ENCODE assay signal across 9 cellular contexts in the genomic region with DNA sequence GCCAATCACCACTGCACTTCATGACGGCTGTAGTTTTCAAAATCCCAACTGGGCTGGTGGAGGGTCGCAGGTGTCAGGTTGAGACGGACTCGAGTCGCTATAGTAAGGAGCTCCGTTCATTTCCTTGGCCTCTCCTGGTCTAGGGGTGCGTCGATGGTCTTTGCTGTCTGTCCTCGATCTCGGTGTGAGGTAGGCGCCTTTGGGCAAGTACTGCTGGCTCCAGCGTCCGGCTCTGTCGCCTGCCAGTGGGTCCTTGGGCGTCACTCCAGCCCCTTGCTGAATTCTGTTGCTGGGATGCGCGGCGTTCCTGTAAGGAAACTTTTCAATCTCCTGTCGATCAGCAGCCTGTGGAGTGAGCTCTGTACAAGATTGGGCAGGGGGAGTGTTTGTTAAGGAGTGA.
"Had no signal": no experiment of that assay in that cellular context is flagged by ENCODE, and none has a peak within 500 bp of the region (broad histone marks: within the 10 kb centered on the region; RNA-seq: fewer than 3 reads in every experiment).

No MANE protein-coding gene starts in this region.

- DNase-seq: GM23248, GOT3, H9, HCEC 1CT, IMR-90, KG1 had no signal

- H3K27ac ChIP-seq: GM23248 had no signal

- H3K9ac ChIP-seq: GM23248 had no signal

- H2AFZ ChIP-seq: GM23248 had no signal

- FAIRE-seq: H54, HTR-8/SVneo, K562 had no signal

- H3K4me3 ChIP-seq: GM23248, K562 had no signal

- ATAC-seq: K562 had no signal
